In the genomic region with DNA sequence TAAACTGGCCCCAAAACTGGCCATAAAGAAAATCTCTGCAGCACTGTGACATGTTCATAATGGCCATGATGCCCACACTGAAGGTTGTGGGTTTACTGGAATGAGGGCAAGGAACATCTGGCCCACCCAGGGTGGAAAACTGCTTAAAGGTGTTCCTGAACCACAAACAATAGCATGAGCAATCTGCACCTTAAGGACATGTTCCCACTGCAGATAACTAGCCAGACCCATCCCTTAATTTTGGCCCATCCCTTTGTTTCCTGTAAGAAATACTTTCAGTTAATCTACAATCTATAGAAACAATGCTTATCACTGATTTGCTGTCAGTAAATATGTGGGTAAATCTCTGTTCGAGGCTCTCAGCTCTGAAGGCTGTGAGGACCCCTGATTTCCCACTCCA, we compare ENCODE assay signal across 6 cellular contexts. TPM values are rescaled to one million over a fixed set of nuclear protein-coding genes. Genes with fewer than 3 reads are reported as not detected.
"Had no signal": no experiment of that assay in that cellular context is flagged by ENCODE, and none has a peak within 500 bp of the region (broad histone marks: within the 10 kb centered on the region; RNA-seq: fewer than 3 reads in every experiment).

No MANE protein-coding gene starts in this region.

RNA-seq across cellular contexts. Expression of gene ALB, which starts 46.9 kb away (rescaled TPM):
- total RNA-seq: GM23248, GM23338, H1, H4, H9, HFFc6 had no signal
- polyA plus RNA-seq: GM23248, GM23338 had no signal
